ENCODE assay signal across 8 cellular contexts in genomic region chr3:149808209-149808829, GRCh38. TPM values are rescaled to one million over a fixed set of nuclear protein-coding genes. Genes with fewer than 3 reads are reported as not detected.
DNase-seq lines count a peak whose midpoint lies in the region; ATAC-seq and TF ChIP-seq lines count a peak whose summit lies in the region.

No MANE protein-coding gene starts in this region.

- intact Hi-C loops in colonic mucosa (cut with DNase I), result no loop called here

- 31% methylated on average over 4 of the region's 4 CpGs for WGBS in liver

- ATAC-seq in GM21723 (IDR thresholded peaks at IDR 0.05; ENCODE audit: unreplicated experiment) (peak; percentile 20), GM18873 (IDR thresholded peaks at IDR 0.05; ENCODE audit: low FRiP score, unreplicated experiment) (no peak)

- peak; percentile 41 for DNase-seq in AG09319 (ENCODE audit: extremely low read depth, low read depth)
- DNase-seq in NCI-H345 treated with DMSO at 0.1 percent for 48 hours (lab: John Stamatoyannopoulos, UW; ENCODE audit: unreplicated experiment), result peak; percentile 20
- DNase-seq in activated CD4-positive, CD25-positive, alpha-beta regulatory T cell treated with anti-CD3 and anti-CD28 coated beads, Interleukin-2, amount 50 U/mL, for 72 hours, result peak; percentile 39
- DNase-seq in colonic mucosa, result peak; percentile 64
- peak; percentile 13 for DNase-seq in stimulated activated CD8-positive, alpha-beta memory T cell treated with anti-CD3 and anti-CD28 coated beads, Interleukin-12 subunit alpha, Interleukin-12 subunit beta, amount 100 ng/mL, for 4 hours (ENCODE audit: low read depth)

- H3K4me1 ChIP-seq in colonic mucosa (no peaks in the 10 kb centered on the region), liver (ENCODE audit: control insufficient read depth in 4 of 4, insufficient read depth in 4 of 4, low read length in 3 of 4) (peaks cover 2 to 9% (median 4%) of the 10 kb centered on the region in 4 donors)

- H3K9me3 ChIP-seq in colonic mucosa (no peaks in the 10 kb centered on the region), liver (ENCODE audit: control insufficient read depth in 4 of 4, low read length in 3 of 4) (no peaks in the 10 kb centered on the region)

- peak; percentile 90 for TF ChIP-seq CTCF in AG09319 (IDR thresholded peaks at IDR 0.05; ENCODE audit: low read depth, low read length)
- peak; percentile 89 for TF ChIP-seq CTCF in colonic mucosa (IDR thresholded peaks at IDR 0.05)
- peak; percentile 73 for TF ChIP-seq CTCF in liver (IDR thresholded peaks at IDR 0.05; ENCODE audit: low read depth, low read length, missing input control)

- H3K4me3 ChIP-seq in colonic mucosa (no peak overlapping the region), liver (ENCODE audit: low read depth in 1 of 3, low read length in 3 of 3) (no peak overlapping the region)

- no peaks in the 10 kb centered on the region for H3K27me3 ChIP-seq in colonic mucosa
- no peaks in the 10 kb centered on the region for H3K27me3 ChIP-seq in liver (ENCODE audit: control insufficient read depth in 4 of 4, insufficient read depth in 4 of 4, low read length in 3 of 4)

- no peak overlapping the region for H3K9ac ChIP-seq in colonic mucosa (ENCODE audit: low read depth in 2 of 2, low read length in 2 of 2)
- H3K9ac ChIP-seq in liver (ENCODE audit: low read depth in 1 of 2, low read length in 2 of 2), result no peak overlapping the region

- peak; percentile 83 to 89 for TF ChIP-seq RAD21 in liver (IDR thresholded peaks at IDR 0.05)

- no peak overlapping the region for H3K27ac ChIP-seq in colonic mucosa
- H3K27ac ChIP-seq in liver (ENCODE audit: low read depth in 1 of 2, low read length in 2 of 2), result no peak overlapping the region

- H3K36me3 ChIP-seq in colonic mucosa (no peaks in the 10 kb centered on the region), liver (ENCODE audit: control insufficient read depth in 4 of 4, insufficient read depth in 3 of 4, low read depth in 1 of 4, low read length in 3 of 4) (no peaks in the 10 kb centered on the region)

TF ChIP-seq in liver, 16 proteins besides CTCF, POLR2A, EP300 and RAD21:
- TF ChIP-seq NR2F2 (IDR thresholded peaks at IDR 0.05) (no peak), HNF4G (IDR thresholded peaks at IDR 0.05) (no peak), ATF3 (IDR thresholded peaks at IDR 0.05) (no peak)
TF ChIP-seq in liver: peak in this region for 0.

RNA-seq across cellular contexts. Expression of gene RNF13, which starts 4.7 kb away (rescaled TPM):
- total RNA-seq in colonic mucosa, result 10 to 100 TPM; 41.3 to 49.1 TPM
- total RNA-seq in liver, result 10 to 100 TPM; 54.6 to 65.2 TPM
- polyA plus RNA-seq in liver, result 10 to 100 TPM; 31.3 to 70.5 TPM

RNA-seq across cellular contexts. Expression of gene ANKUB1, which starts 16.0 kb away (rescaled TPM):
- total RNA-seq in colonic mucosa, result not detected
- not detected for total RNA-seq in liver
- polyA plus RNA-seq in liver, result under 1 TPM in 1 of 2 donors, not detected in 1; 0.19 TPM

RNA-seq across cellular contexts. Expression of gene COMMD2, which starts 56.0 kb away (rescaled TPM):
- total RNA-seq in colonic mucosa, result 10 to 100 TPM; 22.5 to 30.7 TPM
- 10 to 100 TPM; 10.7 to 11.8 TPM for total RNA-seq in liver
- polyA plus RNA-seq in liver, result 10 to 100 TPM in 1 of 2 donors, 1 to 10 TPM in 1; 5.8 to 15.4 TPM

Comparison
In these comparisons a context has a peak if more than half of its experiments do, and no peak if none do; other contexts are left out.
1. DNase-seq: peak in every context shown above with its lines; median percentile 64 in colonic mucosa; 41 in AG09319; 39 in activated CD4-positive, CD25-positive, alpha-beta regulatory T cell treated with anti-CD3 and anti-CD28 coated beads, Interleukin-2, amount 50 U/mL, for 72 hours; 20 in NCI-H345 treated with DMSO at 0.1 percent for 48 hours; 13 in stimulated activated CD8-positive, alpha-beta memory T cell treated with anti-CD3 and anti-CD28 coated beads, Interleukin-12 subunit alpha, Interleukin-12 subunit beta, amount 100 ng/mL, for 4 hours.